In the genomic region with DNA sequence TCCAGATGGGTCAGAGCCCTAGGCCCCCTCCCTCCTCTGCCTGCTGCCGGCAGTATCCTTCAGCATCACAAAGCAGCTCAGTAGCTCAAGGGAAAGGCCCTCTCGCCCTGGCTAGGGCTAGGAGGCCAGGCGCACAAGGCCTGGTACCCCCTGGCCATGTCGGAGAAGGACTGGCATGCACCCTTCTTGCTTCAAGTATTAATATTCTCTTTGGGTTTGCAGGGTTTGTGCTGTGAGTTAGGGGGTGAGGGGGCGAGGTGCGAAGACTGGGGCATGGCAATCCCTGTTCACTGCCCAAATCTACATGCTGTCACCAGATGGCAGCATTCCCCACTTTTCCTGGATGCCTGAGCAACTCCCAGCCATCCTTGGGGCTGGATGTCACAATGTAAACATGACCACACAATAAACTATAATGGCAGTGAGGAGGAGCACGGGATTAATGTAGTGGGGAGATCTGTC, we compare ENCODE assay signal across 8 cellular contexts.
DNase-seq lines count a peak whose midpoint lies in the region; ATAC-seq and TF ChIP-seq lines count a peak whose summit lies in the region.

No MANE protein-coding gene starts in this region.

- TF ChIP-seq RAD21 in HCT116 (IDR thresholded peaks at IDR 0.05; ENCODE audit: low read depth) (peak; percentile 98), liver (IDR thresholded peaks at IDR 0.05) (peak; percentile 91 to 97)

- DNase-seq in Calu3 (peak; percentile 63), HCT116 (ENCODE audit: low read depth, low spot score) (peak; percentile 66), aorta (peak in 1 of 2 donors; percentile 55)

- peak overlapping the region; percentile 10 for H2AFZ ChIP-seq in HCT116 (ENCODE audit: low read depth, low read length, poor library complexity, severe bottlenecking)
- H2AFZ ChIP-seq in OCI-LY3 (ENCODE audit: low read depth, low read length), result no peak overlapping the region

- CTCF ChIA-PET in Calu3 (lab: Charles Lee), result interaction anchor here (0.6 to 1.7 kb wide), 2 partner anchors 87 to 641 kb away, joined by 3 to 15 read pairs; no protein-coding TSS in a partner anchor
- CTCF ChIA-PET in HCT116 (lab: Charles Lee), result interaction anchor here (0.6 to 3.6 kb wide), 9 partner anchors 80 to 676 kb away, joined by 3 to 41 read pairs (median 3); no protein-coding TSS in a partner anchor

- H3K4me1 ChIP-seq in HCT116 (ENCODE audit: control insufficient read depth in 1 of 2, insufficient read depth in 2 of 2, low read length in 2 of 2) (peaks cover 0 to 5% of the 10 kb centered on the region in 2 experiments; a peak in 2 of 4 replicates), OCI-LY3 (ENCODE audit: low read length) (no peaks in the 10 kb centered on the region), liver (ENCODE audit: control insufficient read depth in 4 of 4, insufficient read depth in 4 of 4, low read length in 3 of 4) (no peaks in the 10 kb centered on the region), aorta (ENCODE audit: control insufficient read depth in 1 of 2, insufficient read depth in 2 of 2, low read length in 2 of 2) (no peaks in the 10 kb centered on the region)

- no peaks in the 10 kb centered on the region for H4K20me1 ChIP-seq in HCT116 (ENCODE audit: insufficient read depth)
- H4K20me1 ChIP-seq in OCI-LY3 (ENCODE audit: insufficient read depth, low read length), result no peaks in the 10 kb centered on the region

- H3K9me2 ChIP-seq in HCT116 (ENCODE audit: insufficient read depth), result no peaks in the 10 kb centered on the region

- intact Hi-C loops in Calu3 (cut with micrococcal nuclease; ENCODE audit: unreplicated experiment), result loop anchor here (1.0 to 10.0 kb wide), 2 partner anchors 88 to 114 kb away; no protein-coding TSS in a partner anchor
- intact Hi-C loops in HCT116 (cut with micrococcal nuclease), result loop anchor here (1.0 to 2.0 kb wide), 3 partner anchors 88 to 286 kb away; no protein-coding TSS in a partner anchor
- intact Hi-C loops in aorta (cut with DNase I), result loop anchor here (1.0 to 10.0 kb wide), 2 partner anchors 88 to 256 kb away; a partner anchor contains a TSS

- H3K27ac ChIP-seq in HCT116 (ENCODE audit: low read depth, low read length) (no peak overlapping the region), OCI-LY3 (ENCODE audit: low read length) (no peak overlapping the region), cingulate gyrus (ENCODE audit: low read depth, low read length) (peak overlapping the region; percentile 58), liver (ENCODE audit: low read depth in 1 of 2, low read length in 2 of 2) (no peak overlapping the region), aorta (ENCODE audit: low read depth in 1 of 2, low read length in 2 of 2) (no peak overlapping the region)

- H3K36me3 ChIP-seq in HCT116 (ENCODE audit: control insufficient read depth in 1 of 2, insufficient read depth in 2 of 2, low read length in 2 of 2) (no peaks in the 10 kb centered on the region), OCI-LY3 (replicated peaks; ENCODE audit: low read depth, low read length) (no peaks in the 10 kb centered on the region), liver (ENCODE audit: control insufficient read depth in 4 of 4, insufficient read depth in 3 of 4, low read depth in 1 of 4, low read length in 3 of 4) (peaks cover 2 to 22% (median 4%) of the 10 kb centered on the region in 4 donors), aorta (ENCODE audit: control insufficient read depth in 1 of 2, insufficient read depth in 2 of 2, low read length in 1 of 2) (no peaks in the 10 kb centered on the region)

- H3K27me3 Mint-ChIP-seq in Calu3 (ENCODE audit: unreplicated experiment), result no peaks in the 10 kb centered on the region

- H3K36me3 Mint-ChIP-seq in Calu3 (ENCODE audit: insufficient read depth, unreplicated experiment), result no peaks in the 10 kb centered on the region

- H3K9me3 ChIP-seq in HCT116 (ENCODE audit: control insufficient read depth in 1 of 2, insufficient read depth in 1 of 2, low read depth in 1 of 2, low read length in 2 of 2) (no peaks in the 10 kb centered on the region), OCI-LY3 (ENCODE audit: insufficient read depth, low read length) (no peaks in the 10 kb centered on the region), liver (ENCODE audit: control insufficient read depth in 4 of 4, low read length in 3 of 4) (no peaks in the 10 kb centered on the region), aorta (ENCODE audit: control insufficient read depth, low read length) (no peaks in the 10 kb centered on the region)

- no TSS peak for BruUV-seq in Calu3 (replicated peaks; lab: Mats Ljungman, UMichigan)
- no TSS peak for BruUV-seq in HCT116 (replicated peaks; lab: Mats Ljungman, UMichigan)

- H3K4me2 ChIP-seq in HCT116 (ENCODE audit: low read length) (0 out of 2 replicates have a peak overlapping the region, but pooled peaks have one; percentile 30), OCI-LY3 (ENCODE audit: low read length) (no peak overlapping the region)

- peaks cover 9% of the 10 kb centered on the region for H3K4me1 Mint-ChIP-seq in Calu3 (ENCODE audit: low read depth, unreplicated experiment)

- H3K4me3 Mint-ChIP-seq in Calu3 (ENCODE audit: low read depth, unreplicated experiment), result no peak overlapping the region

- POLR2A ChIA-PET in HCT116 (lab: Charles Lee), result no interaction called here

- whole genome bisulfite sequencing in liver, result 50% methylated on average over 7 of the region's 7 CpGs
- 31 to 34% methylated on average over 7 of the region's 7 CpGs for WGBS in aorta, 2 donors

- H3K9me3 Mint-ChIP-seq in Calu3 (ENCODE audit: low read depth, unreplicated experiment), result no peaks in the 10 kb centered on the region

- TF ChIP-seq CTCF in Calu3 (IDR thresholded peaks at IDR 0.05; ENCODE audit: unreplicated experiment) (peak; percentile 25), HCT116 (IDR thresholded peaks at IDR 0.05 in 2 of 3, conservative IDR thresholded peaks at IDR 0.05 in 1 of 3; ENCODE audit: borderline replicate concordance in 1 of 3, insufficient read depth in 1 of 3, low read depth in 2 of 3, low read length in 2 of 3) (peak; percentile 93 to 98 (median 95)), OCI-LY3 (IDR thresholded peaks at IDR 0.05; ENCODE audit: low read depth, low read length) (peak; percentile 51), liver (IDR thresholded peaks at IDR 0.05; ENCODE audit: low read depth, low read length, missing input control) (peak; percentile 68)

- H3K9ac ChIP-seq in HCT116 (ENCODE audit: low read length) (no peak overlapping the region), OCI-LY3 (ENCODE audit: low read length) (no peak overlapping the region), liver (ENCODE audit: low read depth in 1 of 2, low read length in 2 of 2) (no peak overlapping the region)

- peak; percentile 97 for ATAC-seq in HCT116
- ATAC-seq in aorta (ENCODE audit: low FRiP score), result peak; percentile 63
- ATAC-seq in HG03354 (IDR thresholded peaks at IDR 0.05; ENCODE audit: poor library complexity, severe bottlenecking, unreplicated experiment), result no peak
- ATAC-seq in HG02623 (IDR thresholded peaks at IDR 0.05; ENCODE audit: unreplicated experiment), result no peak

- H3K4me3 ChIP-seq in HCT116 (replicated peaks in 1 of 2; ENCODE audit: low read depth in 1 of 2, low read length in 2 of 2) (no peak overlapping the region), OCI-LY3 (ENCODE audit: low read length) (no peak overlapping the region), liver (ENCODE audit: low read depth in 1 of 3, low read length in 3 of 3) (no peak overlapping the region), aorta (ENCODE audit: low read length in 2 of 2) (no peak overlapping the region)

- H3K79me2 ChIP-seq in HCT116 (ENCODE audit: insufficient read depth, low read length) (no peaks in the 10 kb centered on the region), OCI-LY3 (ENCODE audit: low read length) (no peaks in the 10 kb centered on the region)

- TF ChIP-seq POLR2A in HCT116 (IDR thresholded peaks at IDR 0.05; ENCODE audit: borderline replicate concordance, extremely low read depth, insufficient read depth, insufficient read length), result no peak

- H3K27me3 ChIP-seq in HCT116 (ENCODE audit: insufficient read depth, low read length), result no peaks in the 10 kb centered on the region
- H3K27me3 ChIP-seq in OCI-LY3 (ENCODE audit: low read depth, low read length), result no peaks in the 10 kb centered on the region
- H3K27me3 ChIP-seq in liver (ENCODE audit: control insufficient read depth in 4 of 4, insufficient read depth in 4 of 4, low read length in 3 of 4), result no peaks in the 10 kb centered on the region
- H3K27me3 ChIP-seq in aorta (ENCODE audit: control insufficient read depth in 1 of 2, insufficient read depth in 2 of 2, low read length in 1 of 2), result no peaks in the 10 kb centered on the region

- H3K27ac Mint-ChIP-seq in Calu3 (ENCODE audit: unreplicated experiment), result no peak overlapping the region

- RAD21 ChIA-PET in HCT116 (lab: Charles Lee; ENCODE audit: low non-redundant PET in 1 of 2, low total read pairs in 2 of 2, uncharacterized antibody in 2 of 2, unreplicated experiment in 2 of 2), result interaction anchor here (1.0 to 1.4 kb wide), 3 partner anchors 87 to 114 kb away, joined by 3 to 7 read pairs (median 5); no protein-coding TSS in a partner anchor

TF ChIP-seq in HCT116, 20 proteins besides CTCF, POLR2A, EP300 and RAD21:
- TF ChIP-seq TCF7L2 (IDR thresholded peaks at IDR 0.05; ENCODE audit: borderline replicate concordance, extremely low read depth, insufficient read depth, insufficient read length) (no peak), YY1 (IDR thresholded peaks at IDR 0.05; ENCODE audit: extremely low read depth, insufficient replicate concordance, low read depth, low read length) (peak; percentile 43)

TF ChIP-seq in liver, 16 proteins besides CTCF, POLR2A, EP300 and RAD21 (continues in another document):
- TF ChIP-seq, protein P1, sequence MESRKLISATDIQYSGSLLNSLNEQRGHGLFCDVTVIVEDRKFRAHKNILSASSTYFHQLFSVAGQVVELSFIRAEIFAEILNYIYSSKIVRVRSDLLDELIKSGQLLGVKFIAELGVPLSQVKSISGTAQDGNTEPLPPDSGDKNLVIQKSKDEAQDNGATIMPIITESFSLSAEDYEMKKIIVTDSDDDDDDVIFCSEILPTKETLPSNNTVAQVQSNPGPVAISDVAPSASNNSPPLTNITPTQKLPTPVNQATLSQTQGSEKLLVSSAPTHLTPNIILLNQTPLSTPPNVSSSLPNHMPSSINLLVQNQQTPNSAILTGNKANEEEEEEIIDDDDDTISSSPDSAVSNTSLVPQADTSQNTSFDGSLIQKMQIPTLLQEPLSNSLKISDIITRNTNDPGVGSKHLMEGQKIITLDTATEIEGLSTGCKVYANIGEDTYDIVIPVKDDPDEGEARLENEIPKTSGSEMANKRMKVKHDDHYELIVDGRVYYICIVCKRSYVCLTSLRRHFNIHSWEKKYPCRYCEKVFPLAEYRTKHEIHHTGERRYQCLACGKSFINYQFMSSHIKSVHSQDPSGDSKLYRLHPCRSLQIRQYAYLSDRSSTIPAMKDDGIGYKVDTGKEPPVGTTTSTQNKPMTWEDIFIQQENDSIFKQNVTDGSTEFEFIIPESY (IDR thresholded peaks at IDR 0.05), result no peak
- TF ChIP-seq TAF1 (conservative IDR thresholded peaks at IDR 0.05), result no peak
- TF ChIP-seq FOXA2 (IDR thresholded peaks at IDR 0.05), result peak; percentile 94
- TF ChIP-seq HNF4G (IDR thresholded peaks at IDR 0.05), result no peak
- TF ChIP-seq EGR1 (IDR thresholded peaks at IDR 0.05; ENCODE audit: low read depth in 2 of 2), result no peak
- peak; percentile 89 for TF ChIP-seq FOXA1 (IDR thresholded peaks at IDR 0.05)

Comparison
In these comparisons a context has a peak if more than half of its experiments do, and no peak if none do; other contexts are left out.
1. CTCF ChIP-seq: peak in every context shown above with its lines; median percentile 95 in HCT116; 68 in liver; 51 in OCI-LY3; 25 in Calu3.
2. ATAC-seq: peak in HCT116 (single experiment) and aorta (single experiment); none in HG03354 (single experiment) and HG02623 (single experiment).